In genomic region chr2:216877085-216877484, GRCh38 we compare ENCODE assay signal across 1 cellular context.
TF ChIP-seq lines count a peak whose summit lies in the region.

No MANE protein-coding gene starts in this region.

TF ChIP-seq in K562, 482 proteins besides CTCF, POLR2A, EP300 and RAD21:
- no peak for TF ChIP-seq CBFA2T2 (conservative IDR thresholded peaks at IDR 0.05)
- TF ChIP-seq PCBP2 (IDR thresholded peaks at IDR 0.05; ENCODE audit: low read depth, low read length, poor library complexity, severe bottlenecking) = no peak
- TF ChIP-seq CC2D1A (IDR thresholded peaks at IDR 0.05) = 0 out of 2 replicates have a peak, but pooled peaks have one; percentile 20
- no peak for TF ChIP-seq PML (IDR thresholded peaks at IDR 0.05; ENCODE audit: low read length)
- TF ChIP-seq ZNF444 (CRISPR knock-in tag; IDR thresholded peaks at IDR 0.05) = no peak
